12 cellular contexts compared by ENCODE assay signal in genomic region chr2:149039213-149039724, GRCh38. TPM values are rescaled to one million over a fixed set of nuclear protein-coding genes. Genes with fewer than 3 reads are reported as not detected.
DNase-seq lines count a peak whose midpoint lies in the region; ATAC-seq, FAIRE-seq and TF ChIP-seq lines count a peak whose summit lies in the region.
"Had no signal": no experiment of that assay in that cellular context is flagged by ENCODE, and none has a peak within 500 bp of the region (broad histone marks: within the 10 kb centered on the region; RNA-seq: fewer than 3 reads in every experiment).

No MANE protein-coding gene starts in this region.

- ATAC-seq in A549 (no peak), natural killer cell (no peak), GM21526 (IDR thresholded peaks at IDR 0.05; ENCODE audit: low FRiP score, unreplicated experiment) (no peak)

- H2AK5ac ChIP-seq in H9 (ENCODE audit: insufficient read length, low read length), result no peak overlapping the region

- no peak overlapping the region for H2AFZ ChIP-seq in H9 (ENCODE audit: low read length)

- no peak for TF ChIP-seq RAD21 in A549 (conservative IDR thresholded peaks at IDR 0.05 in 1 of 2, IDR thresholded peaks at IDR 0.05 in 1 of 2)

- no peak overlapping the region for H3T11ph ChIP-seq in H9 (ENCODE audit: low read length)

- no peak overlapping the region for H3K9ac ChIP-seq in H9 (ENCODE audit: extremely low read depth, insufficient read length, low read length)

- no peak for TF ChIP-seq CTCF in A549 (IDR thresholded peaks at IDR 0.05)
- no peak for TF ChIP-seq CTCF in H9 (conservative IDR thresholded peaks at IDR 0.05)
- TF ChIP-seq CTCF in brain (conservative IDR thresholded peaks at IDR 0.05), result no peak
- TF ChIP-seq CTCF in mesothelial cell of epicardium (IDR thresholded peaks at IDR 0.05; ENCODE audit: unreplicated experiment), result no peak
- no peak for TF ChIP-seq CTCF in natural killer cell (IDR thresholded peaks at IDR 0.05)

- H2BK15ac ChIP-seq in H9 (ENCODE audit: low read depth, low read length), result no peak overlapping the region

- no peak for DNase-seq in A549 (ENCODE audit: low read depth in 1 of 2, low spot score in 1 of 2)
- DNase-seq in H9, result no peak
- no peak for DNase-seq in mesothelial cell of epicardium (ENCODE audit: low spot score in 2 of 2, unreplicated experiment in 2 of 2)
- DNase-seq in medulla oblongata (ENCODE audit: extremely low spot score), result no peak
- DNase-seq in natural killer cell, result no peak
- DNase-seq in amygdala (lab: John Stamatoyannopoulos, UW), result no peak
- DNase-seq: Kasumi-1; sigmoid colon; stimulated activated naive B cell treated with anti-CD40 and anti-IgM and Interleukin-4, amounts not matched to agents 10 μg/mL and 1 μg/mL and 100 μg/mL, for 72 hours had no signal

- H3K27ac Mint-ChIP-seq in H9, result no peak overlapping the region; a peak in 1 of 7 replicates
- no peak overlapping the region for H3K27ac Mint-ChIP-seq in brain
- peak overlapping the region; percentile 79 for H3K27ac Mint-ChIP-seq in mesothelial cell of epicardium
- no peak overlapping the region for H3K27ac Mint-ChIP-seq in natural killer cell
- H3K27ac Mint-ChIP-seq: activated CD4-positive, alpha-beta T cell treated with anti-CD3 and anti-CD28 coated beads for 36 hours; stimulated activated naive B cell treated with anti-CD40 and anti-IgM and Interleukin-4, amounts not matched to agents 10 μg/mL and 1 μg/mL and 100 μg/mL, for 72 hours had no signal

- H3K23me2 ChIP-seq in H9 (ENCODE audit: insufficient read length, low read depth, low read length, poor library complexity, severe bottlenecking), result peaks cover 7% of the 10 kb centered on the region

- no peak for TF ChIP-seq EP300 in A549 (IDR thresholded peaks at IDR 0.05)

- H4K20me1 ChIP-seq in H9 (ENCODE audit: control insufficient read depth, insufficient read depth, insufficient read length), result no peaks in the 10 kb centered on the region

- H3K27me3 ChIP-seq in H9 (ENCODE audit: insufficient read depth, low read length), result peaks cover 6% of the 10 kb centered on the region

- no peaks in the 10 kb centered on the region; the same call in 2 of the 3 replicates for H3K4me1 ChIP-seq in A549
- no peaks in the 10 kb centered on the region for H3K4me1 ChIP-seq in H9 (ENCODE audit: insufficient read depth, low read length)

- intact Hi-C loops in natural killer cell (cut with micrococcal nuclease), result no loop called here

- H2BK5ac ChIP-seq in H9 (ENCODE audit: insufficient read length, low read length), result no peak overlapping the region

- H2BK120ac ChIP-seq in H9 (ENCODE audit: low read depth, low read length, poor library complexity, severe bottlenecking), result no peak overlapping the region

- H3K27me3 Mint-ChIP-seq in H9 (ENCODE audit: low read depth), result peaks cover 38% of the 10 kb centered on the region
- H3K27me3 Mint-ChIP-seq in brain, result peaks cover 29% of the 10 kb centered on the region
- peaks cover 4% of the 10 kb centered on the region for H3K27me3 Mint-ChIP-seq in mesothelial cell of epicardium (ENCODE audit: low read depth)
- peaks cover 41 to 56% of the 10 kb centered on the region in 2 donors for H3K27me3 Mint-ChIP-seq in natural killer cell (ENCODE audit: low read depth in 2 of 2)

- H4K91ac ChIP-seq in H9 (ENCODE audit: insufficient read length, low read depth, low read length), result no peak overlapping the region

- H3K36me3 Mint-ChIP-seq in H9 (ENCODE audit: insufficient read depth in 1 of 3, low read depth in 3 of 3) (no peaks in the 10 kb centered on the region), brain (no peaks in the 10 kb centered on the region), mesothelial cell of epicardium (peaks cover under 1% of the 10 kb centered on the region), natural killer cell (no peaks in the 10 kb centered on the region)
- H3K36me3 Mint-ChIP-seq: stimulated activated naive B cell treated with anti-CD40 and anti-IgM and Interleukin-4, amounts not matched to agents 10 μg/mL and 1 μg/mL and 100 μg/mL, for 72 hours had no signal

- no peak for FAIRE-seq in A549 (lab: Jason Lieb, UNC)

- no peak overlapping the region for H3K23ac ChIP-seq in H9 (ENCODE audit: insufficient read length, low read depth, low read length)

- H3K56ac ChIP-seq in H9 (ENCODE audit: insufficient read length, low read depth, low read length), result no peak overlapping the region

- H3K4ac ChIP-seq in H9 (ENCODE audit: low read depth, low read length), result no peak overlapping the region

- no peak overlapping the region for H4K5ac ChIP-seq in H9 (ENCODE audit: insufficient read length, low read depth, low read length)

- peak overlapping the region; percentile 95 for H3K4me2 ChIP-seq in A549
- peak overlapping the region; percentile 24 for H3K4me2 ChIP-seq in H9 (ENCODE audit: insufficient read depth, insufficient read length, low read length)

- TF ChIP-seq POLR2A in A549 (IDR thresholded peaks at IDR 0.05; ENCODE audit: low read length), result no peak

- H4K8ac ChIP-seq in H9 (replicated peaks; ENCODE audit: insufficient read length, low read depth, low read length), result no peak overlapping the region

- no peak overlapping the region for H3K27ac ChIP-seq in A549
- no peak overlapping the region for H3K27ac ChIP-seq in H9 (ENCODE audit: insufficient read length, low read depth, low read length)
- H3K27ac ChIP-seq: sigmoid colon had no signal

- H3K4me1 Mint-ChIP-seq in H9, result peaks cover 9% of the 10 kb centered on the region in 2 experiments
- H3K4me1 Mint-ChIP-seq in brain, result peaks cover 4% of the 10 kb centered on the region
- H3K4me1 Mint-ChIP-seq in mesothelial cell of epicardium, result peaks cover 15% of the 10 kb centered on the region
- no peaks in the 10 kb centered on the region for H3K4me1 Mint-ChIP-seq in natural killer cell
- H3K4me1 Mint-ChIP-seq: activated CD4-positive, alpha-beta T cell treated with anti-CD3 and anti-CD28 coated beads for 36 hours had no signal

- H3K9me3 ChIP-seq in A549 (no peaks in the 10 kb centered on the region), H9 (ENCODE audit: control insufficient read depth, low read depth, low read length) (no peaks in the 10 kb centered on the region)
- H3K9me3 ChIP-seq: sigmoid colon had no signal

- CTCF ChIA-PET in A549 (lab: Yijun Ruan, JAX), result interaction anchor here (0.7 to 1.3 kb wide), 2 partner anchors 18 to 22 kb away, joined by 3 read pairs; no protein-coding TSS in a partner anchor

- H3K9me3 Mint-ChIP-seq in H9 (no peaks in the 10 kb centered on the region), brain (peaks cover 0 to 9% (median 1%) of the 10 kb centered on the region in 5 experiments), mesothelial cell of epicardium (peaks cover 2% of the 10 kb centered on the region), natural killer cell (no peaks in the 10 kb centered on the region)
- H3K9me3 Mint-ChIP-seq: stimulated activated naive B cell treated with anti-CD40 and anti-IgM and Interleukin-4, amounts not matched to agents 10 μg/mL and 1 μg/mL and 100 μg/mL, for 72 hours had no signal

- H2BK20ac ChIP-seq in H9 (ENCODE audit: low read depth, low read length, poor library complexity, severe bottlenecking), result no peak overlapping the region

- H3K4me3 Mint-ChIP-seq in H9 (peak overlapping the region; percentile 71 to 87), brain (peak overlapping the region; percentile 73 to 83 (median 78)), mesothelial cell of epicardium (peak overlapping the region; percentile 79), natural killer cell (no peak overlapping the region)
- H3K4me3 Mint-ChIP-seq: activated CD4-positive, alpha-beta T cell treated with anti-CD3 and anti-CD28 coated beads for 36 hours had no signal

- peak overlapping the region; percentile 46 for H3K4me3 ChIP-seq in A549

- H3K18ac ChIP-seq in H9 (ENCODE audit: insufficient read length, low read depth, low read length), result no peak overlapping the region

- POLR2A ChIA-PET in A549 (lab: Yijun Ruan, JAX), result no interaction called here

- WGBS in A549 (ENCODE audit: missing lambda C conversion rate), result 54% methylated on average over 5 of the region's 11 CpGs
- WGBS in H9 (ENCODE audit: extremely low coverage, insufficient read length, low lambda C conversion rate), result no CpG with 5 or more reads among the region's 11 CpGs

- H3K79me2 ChIP-seq in H9 (ENCODE audit: insufficient read depth, low read length), result no peaks in the 10 kb centered on the region

- no peak overlapping the region for H2BK12ac ChIP-seq in H9 (ENCODE audit: insufficient read length, low read depth, low read length)

- H3K79me1 ChIP-seq in H9 (ENCODE audit: insufficient read depth, low read depth, low read length, poor library complexity, severe bottlenecking), result no peaks in the 10 kb centered on the region

- 0 out of 2 replicates have a peak overlapping the region, but pooled peaks have one; percentile 21 for H3K14ac ChIP-seq in H9 (ENCODE audit: insufficient read depth, low read length)

TF ChIP-seq in A549, 52 proteins besides CTCF, POLR2A, EP300 and RAD21 (continues in another document):
- TF ChIP-seq HES2 (IDR thresholded peaks at IDR 0.05) (no peak), E2F6 (IDR thresholded peaks at IDR 0.05; ENCODE audit: borderline replicate concordance, low read depth) (no peak), KDM5A (IDR thresholded peaks at IDR 0.05) (no peak)

RNA-seq across cellular contexts. Expression of gene LYPD6B, which starts 0.8 kb away (rescaled TPM):
- polyA plus RNA-seq in A549 (2011; rRNA removed), result not detected in 2 replicates
- 0.04 TPM in 1 of 2 replicates, not detected in the other for polyA plus RNA-seq in A549 (2012; cell fraction: cytosol; rRNA removed)
- not detected in 2 replicates for polyA plus RNA-seq in A549 (2012; cell fraction: nucleus; rRNA removed)
- polyA plus RNA-seq in A549 (2017; fragmentation: RNase III; extraction: RNeasy Plus Mini Kit Qiagen cat#74134 plus additional on column Dnase treatment), result not detected in 3 replicates
- polyA minus RNA-seq in A549 (2011; rRNA and poly(A)+ RNA removed), result not detected in 2 replicates
- total RNA-seq in H9 (2021), result 1.0 and 2.0 TPM in 2 replicates
- 0.22 TPM for polyA plus RNA-seq in brain (ENCODE audit: insufficient read depth, low read depth, low replicate concordance)
- total RNA-seq in mesothelial cell of epicardium, result 27.2 to 30.6 TPM (median 28.8 TPM) in 3 replicates
- total RNA-seq in natural killer cell, result not detected
- total RNA-seq: activated CD4-positive, alpha-beta T cell treated with anti-CD3 and anti-CD28 coated beads for 36 hours had no signal
